12 cellular contexts compared by ENCODE assay signal in genomic region chr11:111370902-111371578, GRCh38. TPM values are rescaled to one million over a fixed set of nuclear protein-coding genes. Genes with fewer than 3 reads are reported as not detected.
DNase-seq lines count a peak whose midpoint lies in the region; ATAC-seq and TF ChIP-seq lines count a peak whose summit lies in the region.
"Had no signal": no experiment of that assay in that cellular context is flagged by ENCODE, and none has a peak within 500 bp of the region (broad histone marks: within the 10 kb centered on the region; RNA-seq: fewer than 3 reads in every experiment).

No MANE protein-coding gene starts in this region.

- TF ChIP-seq CTCF in WERI-Rb-1 (IDR thresholded peaks at IDR 0.05; ENCODE audit: low read depth, low read length) (no peak), prostate gland (IDR thresholded peaks at IDR 0.05) (no peak)

- peaks cover 2% of the 10 kb centered on the region for H3K36me3 Mint-ChIP-seq in activated naive CD8-positive, alpha-beta T cell treated with anti-CD3 and anti-CD28 coated beads for 36 hours

- H3K27ac ChIP-seq in WERI-Rb-1 (no peak overlapping the region), prostate gland (no peak overlapping the region)
- H3K27ac ChIP-seq: right atrium auricular region had no signal

- no peak overlapping the region for H3K4me3 ChIP-seq in WERI-Rb-1 (ENCODE audit: low read depth, low read length)
- no peak overlapping the region for H3K4me3 ChIP-seq in prostate gland
- H3K4me3 ChIP-seq: GM23338, right atrium auricular region had no signal

- WGBS in prostate gland = 69% methylated on average over 7 of the region's 7 CpGs

- TF ChIP-seq POLR2A in GM18505 (IDR thresholded peaks at IDR 0.05; ENCODE audit: borderline replicate concordance, extremely low read depth, insufficient read depth, insufficient read length) (no peak), prostate gland (IDR thresholded peaks at IDR 0.05) (no peak)

- intact Hi-C loops in prostate gland (cut with DNase I) = no loop called here

- H3K27me3 Mint-ChIP-seq in activated naive CD8-positive, alpha-beta T cell treated with anti-CD3 and anti-CD28 coated beads for 36 hours = no peaks in the 10 kb centered on the region

- H3K4me1 Mint-ChIP-seq in activated naive CD8-positive, alpha-beta T cell treated with anti-CD3 and anti-CD28 coated beads for 36 hours = peaks cover 30% of the 10 kb centered on the region
- H3K4me1 Mint-ChIP-seq: GM23338 had no signal

- ATAC-seq in GM18505 (IDR thresholded peaks at IDR 0.05; ENCODE audit: unreplicated experiment) = peak; percentile 35
- peak; percentile 32 for ATAC-seq in GM19452 (IDR thresholded peaks at IDR 0.05; ENCODE audit: unreplicated experiment)
- ATAC-seq in HG03135 (IDR thresholded peaks at IDR 0.05; ENCODE audit: unreplicated experiment) = peak; percentile 39
- ATAC-seq: GM23338 had no signal

- peaks cover 2% of the 10 kb centered on the region for H3K9me3 Mint-ChIP-seq in activated naive CD8-positive, alpha-beta T cell treated with anti-CD3 and anti-CD28 coated beads for 36 hours
- H3K9me3 Mint-ChIP-seq: GM23338 had no signal

- no peaks in the 10 kb centered on the region for H3K36me3 ChIP-seq in WERI-Rb-1
- no peaks in the 10 kb centered on the region for H3K36me3 ChIP-seq in prostate gland
- H3K36me3 ChIP-seq: right atrium auricular region had no signal

- DNase-seq in activated naive CD8-positive, alpha-beta T cell treated with anti-CD3 and anti-CD28 coated beads for 36 hours = peak; percentile 21
- DNase-seq in WERI-Rb-1 (no peak), cerebellar cortex (ENCODE audit: low spot score) (no peak), prostate gland (ENCODE audit: low spot score) (no peak), HPDE6-E6E7 (ENCODE audit: extremely low spot score) (no peak)
- DNase-seq: NCI-H1417 treated with DMSO at 0.1 percent for 48 hours, SHP77 had no signal

- H3K4me1 ChIP-seq in prostate gland (replicated peaks) = no peaks in the 10 kb centered on the region
- H3K4me1 ChIP-seq: right atrium auricular region had no signal

- H3K27me3 ChIP-seq in WERI-Rb-1 (ENCODE audit: insufficient read depth, low read depth, severe bottlenecking) = no peaks in the 10 kb centered on the region
- no peaks in the 10 kb centered on the region for H3K27me3 ChIP-seq in prostate gland (replicated peaks; ENCODE audit: insufficient read depth)
- H3K27me3 ChIP-seq: right atrium auricular region had no signal

- H3K9me3 ChIP-seq in WERI-Rb-1 (ENCODE audit: severe bottlenecking) (peaks cover 7% of the 10 kb centered on the region), prostate gland (no peaks in the 10 kb centered on the region)
- H3K9me3 ChIP-seq: right atrium auricular region had no signal

- H3K4me3 Mint-ChIP-seq in activated naive CD8-positive, alpha-beta T cell treated with anti-CD3 and anti-CD28 coated beads for 36 hours = no peak overlapping the region
- H3K4me3 Mint-ChIP-seq: GM23338 had no signal

- H3K27ac Mint-ChIP-seq in activated naive CD8-positive, alpha-beta T cell treated with anti-CD3 and anti-CD28 coated beads for 36 hours = peak overlapping the region; percentile 58
- H3K27ac Mint-ChIP-seq: GM23338 had no signal

RNA-seq across cellular contexts. Expression of gene POU2AF1, which starts 8.0 kb away (rescaled TPM):
- total RNA-seq in activated naive CD8-positive, alpha-beta T cell treated with anti-CD3 and anti-CD28 coated beads for 36 hours = 1 to 10 TPM; 3.0 to 3.5 TPM
- total RNA-seq in prostate gland = 1 to 10 TPM in 1 of 2 donors, under 1 TPM in 1; 0.74 to 1.5 TPM
- total RNA-seq: GM23338 had no signal
